In the genomic region with DNA sequence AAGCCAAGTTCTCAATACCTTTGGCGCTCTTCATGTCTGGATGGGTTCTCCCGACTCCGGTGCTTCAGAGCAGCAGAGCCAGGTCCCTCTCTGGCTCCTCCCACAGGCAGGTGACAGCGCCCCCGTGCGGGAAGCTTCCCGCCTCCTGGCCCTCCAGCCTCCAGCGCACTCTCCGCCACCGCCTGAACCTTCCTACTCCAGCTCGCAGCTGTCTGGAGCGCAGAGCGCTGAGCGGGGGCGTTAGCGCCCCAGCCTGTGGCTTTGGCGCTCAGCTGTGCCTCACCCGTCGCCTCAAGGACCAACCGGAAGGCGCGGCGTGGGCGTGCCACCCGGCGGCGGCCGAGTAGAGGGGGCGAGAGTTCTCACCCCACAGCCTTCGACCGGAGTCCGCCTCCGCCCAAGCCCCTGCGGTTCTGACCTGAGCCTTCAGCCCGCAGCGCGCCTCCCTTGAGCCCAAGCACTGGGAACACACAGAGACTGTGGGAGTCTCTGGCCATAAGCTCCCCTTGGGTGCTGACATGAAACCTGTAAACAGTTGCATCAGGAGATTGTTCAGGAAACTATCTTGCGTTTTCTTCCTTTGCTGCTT, we compare ENCODE assay signal across 1 cellular context.
TF ChIP-seq lines count a peak whose summit lies in the region.

A gene with protein sequence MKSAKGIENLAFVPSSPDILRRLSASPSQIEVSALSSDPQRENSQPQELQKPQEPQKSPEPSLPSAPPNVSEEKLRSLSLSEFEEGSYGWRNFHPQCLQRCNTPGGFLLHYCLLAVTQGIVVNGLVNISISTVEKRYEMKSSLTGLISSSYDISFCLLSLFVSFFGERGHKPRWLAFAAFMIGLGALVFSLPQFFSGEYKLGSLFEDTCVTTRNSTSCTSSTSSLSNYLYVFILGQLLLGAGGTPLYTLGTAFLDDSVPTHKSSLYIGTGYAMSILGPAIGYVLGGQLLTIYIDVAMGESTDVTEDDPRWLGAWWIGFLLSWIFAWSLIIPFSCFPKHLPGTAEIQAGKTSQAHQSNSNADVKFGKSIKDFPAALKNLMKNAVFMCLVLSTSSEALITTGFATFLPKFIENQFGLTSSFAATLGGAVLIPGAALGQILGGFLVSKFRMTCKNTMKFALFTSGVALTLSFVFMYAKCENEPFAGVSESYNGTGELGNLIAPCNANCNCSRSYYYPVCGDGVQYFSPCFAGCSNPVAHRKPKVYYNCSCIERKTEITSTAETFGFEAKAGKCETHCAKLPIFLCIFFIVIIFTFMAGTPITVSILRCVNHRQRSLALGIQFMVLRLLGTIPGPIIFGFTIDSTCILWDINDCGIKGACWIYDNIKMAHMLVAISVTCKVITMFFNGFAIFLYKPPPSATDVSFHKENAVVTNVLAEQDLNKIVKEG (minus strand): TSS at position 56 of the 589 bp plus-strand sequence. CDS start 22 bp downstream, at position 34.

TF ChIP-seq in HEK293, 187 proteins besides CTCF, POLR2A, EP300 and RAD21 (continued from another document):
- TF ChIP-seq EGR2 (tag by site-specific recombination; IDR thresholded peaks at IDR 0.05; ENCODE audit: low read depth): peak; percentile 99
- no peak for TF ChIP-seq ZNF555 (tag by site-specific recombination; conservative IDR thresholded peaks at IDR 0.05)
- no peak for TF ChIP-seq AEBP2 (tag by site-specific recombination; IDR thresholded peaks at IDR 0.05; ENCODE audit: borderline replicate concordance)
- no peak for TF ChIP-seq ZNF707 (tag by site-specific recombination; IDR thresholded peaks at IDR 0.05)
- no peak for TF ChIP-seq ZNF704 (tag by site-specific recombination; IDR thresholded peaks at IDR 0.05)
- no peak; the same call in none of the 2 replicates for TF ChIP-seq ZEB2 (tag by site-specific recombination; IDR thresholded peaks at IDR 0.05)
- no peak for TF ChIP-seq PRDM4 (tag by site-specific recombination; IDR thresholded peaks at IDR 0.05)
- no peak for TF ChIP-seq ZNF292 (tag by site-specific recombination; IDR thresholded peaks at IDR 0.05; ENCODE audit: borderline replicate concordance, low read depth)
- TF ChIP-seq PBX3 (CRISPR knock-in tag; IDR thresholded peaks at IDR 0.05): no peak
- TF ChIP-seq ZSCAN23 (tag by site-specific recombination; IDR thresholded peaks at IDR 0.05): no peak
- no peak for TF ChIP-seq ZNF791 (tag by site-specific recombination; IDR thresholded peaks at IDR 0.05)
- TF ChIP-seq, protein P1, sequence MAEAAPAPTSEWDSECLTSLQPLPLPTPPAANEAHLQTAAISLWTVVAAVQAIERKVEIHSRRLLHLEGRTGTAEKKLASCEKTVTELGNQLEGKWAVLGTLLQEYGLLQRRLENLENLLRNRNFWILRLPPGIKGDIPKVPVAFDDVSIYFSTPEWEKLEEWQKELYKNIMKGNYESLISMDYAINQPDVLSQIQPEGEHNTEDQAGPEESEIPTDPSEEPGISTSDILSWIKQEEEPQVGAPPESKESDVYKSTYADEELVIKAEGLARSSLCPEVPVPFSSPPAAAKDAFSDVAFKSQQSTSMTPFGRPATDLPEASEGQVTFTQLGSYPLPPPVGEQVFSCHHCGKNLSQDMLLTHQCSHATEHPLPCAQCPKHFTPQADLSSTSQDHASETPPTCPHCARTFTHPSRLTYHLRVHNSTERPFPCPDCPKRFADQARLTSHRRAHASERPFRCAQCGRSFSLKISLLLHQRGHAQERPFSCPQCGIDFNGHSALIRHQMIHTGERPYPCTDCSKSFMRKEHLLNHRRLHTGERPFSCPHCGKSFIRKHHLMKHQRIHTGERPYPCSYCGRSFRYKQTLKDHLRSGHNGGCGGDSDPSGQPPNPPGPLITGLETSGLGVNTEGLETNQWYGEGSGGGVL (tag by site-specific recombination; IDR thresholded peaks at IDR 0.05): peak; percentile 96
- TF ChIP-seq KLF7 (tag by site-specific recombination; IDR thresholded peaks at IDR 0.05; ENCODE audit: borderline replicate concordance): 0 out of 2 replicates have a peak, but pooled peaks have one; percentile 28
- no peak for TF ChIP-seq GLI2 (tag by site-specific recombination; IDR thresholded peaks at IDR 0.05; ENCODE audit: borderline replicate concordance, low read depth)
- no peak for TF ChIP-seq ZNF785 (tag by site-specific recombination; IDR thresholded peaks at IDR 0.05)
- TF ChIP-seq KLF16 (tag by site-specific recombination; IDR thresholded peaks at IDR 0.05): peak; percentile 77; the same call in 1 of the 2 replicates
TF ChIP-seq in HEK293: peak in this region for 54.
